Comparison of ENCODE assay signal across 26 cellular contexts in the genomic region with DNA sequence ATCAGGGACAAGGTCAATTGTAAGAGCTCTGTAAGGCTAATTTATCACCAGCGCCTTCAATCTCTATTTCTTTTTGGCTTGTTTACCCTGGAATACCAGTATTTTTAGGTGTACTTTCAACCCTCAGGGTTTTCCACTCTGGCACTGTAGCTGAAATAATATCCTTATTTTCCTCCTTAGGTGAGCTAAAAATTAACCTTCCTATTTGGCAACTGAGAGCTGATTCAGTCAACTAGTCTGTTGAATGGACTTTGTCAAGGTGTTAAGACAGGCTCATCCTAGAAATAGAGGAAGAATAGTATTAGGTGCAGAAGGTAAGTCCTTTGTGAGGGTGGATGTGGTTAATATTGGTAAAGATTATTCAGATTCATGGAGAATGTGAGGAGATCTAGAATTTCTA.
"Had no signal": no experiment of that assay in that cellular context is flagged by ENCODE, and none has a peak within 500 bp of the region (broad histone marks: within the 10 kb centered on the region; RNA-seq: fewer than 3 reads in every experiment).

No MANE protein-coding gene starts in this region.

- ATAC-seq: activated CD8-positive, alpha-beta T cell treated with anti-CD3 and anti-CD28 coated beads for 36 hours; activated T-cell treated with anti-CD3 and anti-CD28 coated beads, Interleukin-2, amount 50 U/mL, for 72 hours; activated T-helper 17 cell treated with anti-CD3 and anti-CD28 coated beads, Interleukin-2, amount 50 U/mL, for 72 hours; K562; Panc1 had no signal

- H3K9me3 ChIP-seq: ascending aorta, SJCRH30 had no signal

- H3K4me1 ChIP-seq: ascending aorta had no signal

- H3K27me3 ChIP-seq: ascending aorta, SJCRH30 had no signal

- H3K27ac ChIP-seq: ascending aorta, SJCRH30, SK-N-MC, WERI-Rb-1 had no signal

- FAIRE-seq: K562 had no signal

- H3K36me3 ChIP-seq: ascending aorta, SJCRH30, WERI-Rb-1 had no signal

- H3K4me3 ChIP-seq: ascending aorta, K562, SJCRH30, SK-N-MC had no signal

- DNase-seq: activated CD4-positive, alpha-beta T cell treated with anti-CD3 and anti-CD28 coated beads for 1 hour; activated CD4-positive, alpha-beta T cell treated with anti-CD3 and anti-CD28 coated beads for 48 hours; activated CD4-positive, alpha-beta T cell treated with anti-CD3 and anti-CD28 coated beads, Interleukin-2, amount 50 U/mL, for 4 hours; activated CD4-positive, CD25-positive, alpha-beta regulatory T cell; activated CD8-positive, alpha-beta T cell treated with anti-CD3 and anti-CD28 coated beads for 36 hours; activated effector memory CD4-positive, alpha-beta T cell treated with anti-CD3 and anti-CD28 coated beads, Interleukin-2, amount 50 U/mL, for 16 hours; activated naive CD4-positive, alpha-beta T cell; activated naive CD8-positive, alpha-beta T cell treated with anti-CD3 and anti-CD28 coated beads, Interleukin-2, amount 10 ng/mL, durations not matched to agents 7 days and 5 days; activated T-cell treated with anti-CD3 and anti-CD28 coated beads, Interleukin-2, amount 50 U/mL, for 1 hour; activated T-cell treated with anti-CD3 and anti-CD28 coated beads, Interleukin-2, amount 50 U/mL, for 72 hours; amygdala; NCI-H1092 treated with DMSO at 0.1 percent for 48 hours; NCI-H1417; NCI-H1930; NCI-H2081 treated with DMSO at 0.1 percent for 48 hours; NCI-H345; NCI-H524 treated with DMSO at 0.1 percent for 48 hours; SHP77; SJCRH30; T1000; WERI-Rb-1 had no signal
